ENCODE assay signal across 15 cellular contexts in the genomic region with DNA sequence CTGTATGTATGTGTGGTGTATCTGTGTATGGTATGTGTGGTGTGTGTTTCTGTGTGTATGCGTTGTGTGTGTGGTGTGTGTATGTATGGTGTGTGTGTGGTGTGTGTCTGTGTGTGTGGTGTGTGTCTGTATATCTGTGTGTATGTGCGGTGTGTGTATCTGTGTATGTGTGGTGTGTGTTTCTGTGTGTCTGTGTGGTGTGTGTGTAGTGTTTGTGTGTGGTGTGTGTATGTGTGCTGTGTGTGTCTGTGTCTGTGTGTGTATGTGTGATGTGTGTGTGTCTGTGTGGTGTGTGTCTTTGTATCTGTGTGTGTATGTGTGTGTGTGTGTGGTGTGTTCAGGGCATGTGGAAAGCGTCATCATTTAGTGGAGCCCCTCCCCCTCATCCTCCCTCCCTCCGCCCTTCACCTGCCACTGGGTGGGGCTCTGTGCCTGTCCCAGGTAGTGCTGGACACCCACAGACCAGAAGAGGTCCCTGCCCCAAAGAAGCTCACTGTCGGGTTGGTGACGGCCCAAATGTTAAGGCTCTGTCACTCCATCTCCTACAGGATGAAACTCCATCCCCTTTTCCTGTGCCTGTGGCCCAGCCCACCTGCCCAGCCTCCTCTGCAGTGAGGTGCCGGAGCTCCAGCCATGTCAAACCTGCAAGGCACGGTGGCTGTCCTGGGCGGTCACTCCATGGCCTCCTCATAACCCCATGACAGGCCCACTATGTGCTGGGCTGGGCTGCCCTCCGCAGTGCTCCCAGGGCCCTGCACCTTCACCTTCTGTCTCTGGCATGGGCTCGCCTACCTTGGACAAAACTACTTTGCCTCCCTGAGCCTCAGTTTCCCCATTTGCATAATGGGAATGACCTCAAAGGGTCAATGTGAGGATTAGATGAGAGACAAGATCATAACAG. TPM values are rescaled to one million over a fixed set of nuclear protein-coding genes. Genes with fewer than 3 reads are reported as not detected.
A peak's percentile ranks its signal among the peaks of the same experiment; 100 is the strongest.
DNase-seq lines count a peak whose midpoint lies in the region; ATAC-seq and TF ChIP-seq lines count a peak whose summit lies in the region.
"Had no signal": no experiment of that assay in that cellular context is flagged by ENCODE, and none has a peak within 500 bp of the region (broad histone marks: within the 10 kb centered on the region; RNA-seq: fewer than 3 reads in every experiment).

No MANE protein-coding gene starts in this region.

- H3K4me1 ChIP-seq in DND-41 (ENCODE audit: insufficient read depth, low read length) (no peaks in the 10 kb centered on the region), aorta (ENCODE audit: control insufficient read depth in 1 of 2, insufficient read depth in 2 of 2, low read length in 2 of 2) (no peaks in the 10 kb centered on the region)
- H3K4me1 ChIP-seq: prostate gland had no signal

- H3K79me2 ChIP-seq in DND-41 (ENCODE audit: insufficient read depth, low read length): no peaks in the 10 kb centered on the region

- H4K20me1 ChIP-seq in DND-41 (ENCODE audit: insufficient read depth, low read length): peaks cover 11% of the 10 kb centered on the region; the same call in 1 of the 2 replicates

- H3K36me3 ChIP-seq in DND-41 (ENCODE audit: insufficient read depth, low read length) (no peaks in the 10 kb centered on the region), aorta (ENCODE audit: control insufficient read depth in 1 of 2, insufficient read depth in 2 of 2, low read length in 1 of 2) (no peaks in the 10 kb centered on the region)
- H3K36me3 ChIP-seq: esophagus squamous epithelium, prostate gland had no signal

- WGBS in aorta, 2 donors: 76 to 89% methylated on average over 11 of the region's 11 CpGs

- no peak overlapping the region for H3K4me3 ChIP-seq in DND-41 (ENCODE audit: low read depth in 1 of 2, low read length in 2 of 2)
- H3K4me3 ChIP-seq in aorta (ENCODE audit: low read length in 2 of 2): no peak overlapping the region
- H3K4me3 ChIP-seq: esophagus squamous epithelium, prostate gland had no signal

- DNase-seq in DND-41 (no peak), SW480 (ENCODE audit: low spot score) (peak; percentile 19), left lobe of liver (ENCODE audit: low spot score) (no peak), HK-2 (ENCODE audit: unreplicated experiment) (no peak), aorta (no peak)
- DNase-seq: caudate nucleus, esophagus squamous epithelium, midbrain, NCI-H2227 treated with DMSO at 0.1 percent for 48 hours, SHP77 treated with DMSO at 0.1 percent for 48 hours, substantia nigra had no signal

- H2AFZ ChIP-seq in DND-41 (ENCODE audit: low read depth, low read length): no peak overlapping the region

- H3K27me3 ChIP-seq in DND-41 (ENCODE audit: insufficient read depth, low read length, poor library complexity): no peaks in the 10 kb centered on the region
- H3K27me3 ChIP-seq in aorta (ENCODE audit: control insufficient read depth in 1 of 2, insufficient read depth in 2 of 2, low read length in 1 of 2): no peaks in the 10 kb centered on the region

- no peak overlapping the region for H3K4me2 ChIP-seq in DND-41 (ENCODE audit: insufficient read depth, low read length)

- intact Hi-C loops in aorta (cut with DNase I): no loop called here

- no peaks in the 10 kb centered on the region for H3K9me3 ChIP-seq in DND-41 (ENCODE audit: insufficient read depth, low read length, severe bottlenecking)
- no peaks in the 10 kb centered on the region for H3K9me3 ChIP-seq in aorta (ENCODE audit: control insufficient read depth, low read length)
- H3K9me3 ChIP-seq: esophagus squamous epithelium, prostate gland had no signal

- H3K9ac ChIP-seq in DND-41 (ENCODE audit: low read depth, low read length): no peak overlapping the region

- TF ChIP-seq CTCF in DND-41 (IDR thresholded peaks at IDR 0.05; ENCODE audit: borderline replicate concordance, extremely low read depth, low read length, poor library complexity, severe bottlenecking): peak; percentile 4
- TF ChIP-seq CTCF in GM12874 (IDR thresholded peaks at IDR 0.05; ENCODE audit: insufficient read depth, low read depth, low read length): peak; percentile 1; the same call in 1 of the 2 replicates

- no peak overlapping the region for H3K27ac ChIP-seq in DND-41 (ENCODE audit: low read length)
- H3K27ac ChIP-seq in aorta (ENCODE audit: low read depth in 1 of 2, low read length in 2 of 2): no peak overlapping the region
- H3K27ac ChIP-seq: esophagus squamous epithelium, prostate gland, VCaP had no signal

- ATAC-seq in DND-41 (ENCODE audit: insufficient read depth, low read depth): no peak
- ATAC-seq in left lobe of liver: peak; percentile 60
- ATAC-seq in GM18868 (IDR thresholded peaks at IDR 0.05; ENCODE audit: unreplicated experiment): no peak
- no peak for ATAC-seq in aorta (ENCODE audit: low FRiP score)

RNA-seq across cellular contexts. Expression of gene SHISAL1, which starts 23.4 kb away (rescaled TPM):
- total RNA-seq in left lobe of liver: 0.10 TPM
- total RNA-seq in aorta: 1 to 10 TPM; 3.2 to 3.5 TPM
- polyA plus RNA-seq in aorta: under 1 TPM; 0.25 to 0.26 TPM
